Comparison of ENCODE assay signal across 18 cellular contexts in the genomic region with DNA sequence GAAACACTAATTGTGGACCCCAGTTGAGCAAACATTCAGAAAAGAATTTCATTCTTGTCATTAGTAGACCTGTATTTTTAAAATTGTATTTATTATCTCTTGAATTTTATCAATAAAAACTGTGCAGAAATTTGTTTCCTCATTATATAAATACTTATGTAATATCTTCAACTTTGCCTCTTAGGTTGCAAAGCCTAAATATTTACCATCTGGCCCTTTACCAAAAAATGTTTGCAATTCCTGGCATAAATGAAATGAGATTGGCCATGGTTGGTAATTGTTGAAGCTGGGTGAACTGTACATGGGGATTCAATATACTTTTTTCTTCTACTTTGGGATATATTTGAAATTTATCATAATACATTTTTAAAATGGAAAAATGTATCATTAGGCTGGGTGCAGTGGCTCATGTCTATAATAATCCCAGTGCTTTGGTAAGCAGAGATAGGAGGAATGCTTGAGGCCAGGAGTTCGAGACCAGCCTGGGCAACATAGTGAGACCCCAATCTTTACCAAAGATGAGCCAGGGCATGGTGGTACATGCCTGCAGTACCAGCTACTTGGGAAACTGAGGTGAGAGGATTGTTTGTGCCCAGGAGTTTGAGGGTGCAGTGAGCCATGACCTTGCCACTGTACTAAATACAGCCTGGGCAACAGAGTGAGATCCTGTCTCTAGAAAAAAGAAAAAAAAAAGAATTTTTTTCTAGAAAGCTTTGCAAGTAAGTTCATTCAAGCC.
DNase-seq lines count a peak whose midpoint lies in the region; ATAC-seq, FAIRE-seq and TF ChIP-seq lines count a peak whose summit lies in the region.
"Had no signal": no experiment of that assay in that cellular context is flagged by ENCODE, and none has a peak within 500 bp of the region (broad histone marks: within the 10 kb centered on the region; RNA-seq: fewer than 3 reads in every experiment).

No MANE protein-coding gene starts in this region.

- 100% methylated on average over 1 of the region's 1 CpG for WGBS in K562 (ENCODE audit: insufficient coverage, low coverage, missing lambda C conversion rate)
- 96 to 100% (median 98%) methylated on average over 1 of the region's 1 CpG for WGBS in heart left ventricle, 4 donors

- H3K4me3 ChIP-seq in K562 (no peak overlapping the region), heart left ventricle (no peak overlapping the region)
- H3K4me3 ChIP-seq: BLaER1 had no signal

- H3K27ac ChIP-seq in K562 (ENCODE audit: extremely low read depth, low read depth, low read length) (no peak overlapping the region), heart left ventricle (no peak overlapping the region)
- H3K27ac ChIP-seq: 22Rv1, BLaER1 had no signal

- H3K27me3 ChIP-seq in K562 (ENCODE audit: control insufficient read depth in 2 of 2, insufficient read depth in 2 of 2, low read length in 2 of 2) (no peaks in the 10 kb centered on the region), heart left ventricle (no peaks in the 10 kb centered on the region)
- H3K27me3 ChIP-seq: BLaER1 had no signal

- DNase-seq in NCI-H2029 (lab: John Stamatoyannopoulos, UW), result peak; percentile 5
- no peak for DNase-seq in NCI-H2029 treated with DMSO at 0.1 percent for 48 hours (lab: John Stamatoyannopoulos, UW)
- DNase-seq in K562 (ENCODE audit: extremely low read depth in 1 of 4, low spot score in 3 of 4), result no peak
- no peak for DNase-seq in left lobe of liver (ENCODE audit: low spot score)
- DNase-seq in heart left ventricle, result no peak
- DNase-seq: CD4-positive, alpha-beta memory T cell; DMS153; DMS79; GDM1; GOT3; H9; HFFc6; IMR-90; KBM-7 had no signal

- peaks cover 10% of the 10 kb centered on the region; the same call in 1 of the 3 replicates for H3K36me3 ChIP-seq in K562 (ENCODE audit: control insufficient read depth, insufficient read depth, low read length)
- peaks cover 0 to 32% (median 15%) of the 10 kb centered on the region in 9 donors for H3K36me3 ChIP-seq in heart left ventricle

- no peaks in the 10 kb centered on the region; the same call in 1 of the 3 replicates for H3K79me2 ChIP-seq in K562 (ENCODE audit: control insufficient read depth, insufficient read depth, low read length)

- POLR2A ChIA-PET in K562 (lab: Yijun Ruan, JAX), result no interaction called here

- TF ChIP-seq CTCF in K562 (IDR thresholded peaks at IDR 0.05 in 2 of 3, conservative IDR thresholded peaks at IDR 0.05 in 1 of 3; ENCODE audit: insufficient read depth in 2 of 3, low read depth in 1 of 3, low read length in 3 of 3) (no peak), heart left ventricle (IDR thresholded peaks at IDR 0.05) (no peak)

- FAIRE-seq in K562 (lab: Jason Lieb, UNC), result no peak

- TF ChIP-seq EP300 in K562 (IDR thresholded peaks at IDR 0.05; ENCODE audit: low read length), result no peak

- no peak for TF ChIP-seq RAD21 in K562 (CRISPR knock-in tag; conservative IDR thresholded peaks at IDR 0.05 in 1 of 2, IDR thresholded peaks at IDR 0.05 in 1 of 2)

- intact Hi-C loops in K562 (cut with micrococcal nuclease) (no loop called here), heart left ventricle (cut with DNase I) (loop anchor here in 3 of 10 donors (5.0 to 10.0 kb wide), 2 partner anchors 51 to 98 kb away; partner anchors contain the start of gene ROCK2 (in 2 of the 3))

- H3K4me2 ChIP-seq in K562 (ENCODE audit: insufficient read depth, low read length), result no peak overlapping the region
- H3K4me2 ChIP-seq: BLaER1 had no signal

- in situ Hi-C loops in K562 (cut with MboI), result loop anchor here (25.0 kb wide), 1 partner anchor 168 kb away; no protein-coding TSS in a partner anchor

- H2AFZ ChIP-seq in K562 (ENCODE audit: low read depth, low read length), result no peak overlapping the region

- no peaks in the 10 kb centered on the region for H3K9me3 ChIP-seq in K562 (replicated peaks; ENCODE audit: control insufficient read depth, insufficient read depth, low read depth, low read length)
- H3K9me3 ChIP-seq in heart left ventricle, result no peaks in the 10 kb centered on the region
- H3K9me3 ChIP-seq: BLaER1 had no signal

- peaks cover 0 to 6% of the 10 kb centered on the region in 2 experiments; a peak in 2 of 5 replicates for H3K4me1 ChIP-seq in K562 (replicated peaks in 1 of 2; ENCODE audit: control insufficient read depth in 2 of 2, insufficient read depth in 2 of 2, low read length in 2 of 2)
- H3K4me1 ChIP-seq in heart left ventricle, result no peaks in the 10 kb centered on the region

- ATAC-seq in K562 (no peak), left lobe of liver (peak; percentile 70), HG02852 (IDR thresholded peaks at IDR 0.05; ENCODE audit: unreplicated experiment) (no peak), heart left ventricle (no peak), GM21576 (IDR thresholded peaks at IDR 0.05; ENCODE audit: unreplicated experiment) (no peak)

- CTCF ChIA-PET in K562 (lab: Yijun Ruan, JAX; ENCODE audit: low intra/inter-chr PET ratio), result no interaction called here

- no TSS peak for BruUV-seq in K562 (replicated peaks; lab: Mats Ljungman, UMichigan)

- TF ChIP-seq POLR2A in K562 (conservative IDR thresholded peaks at IDR 0.05), result no peak
- TF ChIP-seq POLR2A in heart left ventricle (IDR thresholded peaks at IDR 0.05), result no peak

- H3K9ac ChIP-seq in K562 (ENCODE audit: insufficient read depth in 1 of 2, low read depth in 2 of 2, low read length in 2 of 2), result no peak overlapping the region
- H3K9ac ChIP-seq: BLaER1 had no signal

- no peaks in the 10 kb centered on the region for H3K9me1 ChIP-seq in K562 (ENCODE audit: control insufficient read depth, insufficient read depth, low read length)

- no peaks in the 10 kb centered on the region; the same call in 1 of the 2 replicates for H4K20me1 ChIP-seq in K562 (replicated peaks; ENCODE audit: control insufficient read depth, insufficient read depth, low read length)

TF ChIP-seq in K562, 482 proteins besides CTCF, POLR2A, EP300 and RAD21:
- no peak for TF ChIP-seq TAF7 (tag; IDR thresholded peaks at IDR 0.05)
- peak; percentile 95 for TF ChIP-seq ZNF121 (CRISPR knock-in tag; conservative IDR thresholded peaks at IDR 0.05)
